Comparison of ENCODE assay signal across 13 cellular contexts in genomic region chr2:85935746-85936208, GRCh38. TPM values are rescaled to one million over a fixed set of nuclear protein-coding genes. Genes with fewer than 3 reads are reported as not detected.
DNase-seq lines count a peak whose midpoint lies in the region; ATAC-seq and TF ChIP-seq lines count a peak whose summit lies in the region.
"Had no signal": no experiment of that assay in that cellular context is flagged by ENCODE, and none has a peak within 500 bp of the region (broad histone marks: within the 10 kb centered on the region; RNA-seq: fewer than 3 reads in every experiment).

No MANE protein-coding gene starts in this region.

- H3K9me3 ChIP-seq in iPS-18a (ENCODE audit: control insufficient read depth, low read depth, low read length), result no peaks in the 10 kb centered on the region
- H3K9me3 ChIP-seq: thoracic aorta had no signal

- H3K4me3 ChIP-seq in iPS-18a (ENCODE audit: low read length) (peak overlapping the region; percentile 21), urinary bladder (ENCODE audit: low read depth, low read length) (no peak overlapping the region)
- H3K4me3 ChIP-seq: thoracic aorta had no signal

- H3K36me3 Mint-ChIP-seq in WTC11, result no peaks in the 10 kb centered on the region
- H3K36me3 Mint-ChIP-seq in activated CD4-positive, alpha-beta memory T cell treated with anti-CD3 and anti-CD28 coated beads for 36 hours, result no peaks in the 10 kb centered on the region

- no peak overlapping the region; the same call in 1 of the 2 replicates for H3K27ac Mint-ChIP-seq in WTC11
- no peak overlapping the region for H3K27ac Mint-ChIP-seq in activated CD4-positive, alpha-beta memory T cell treated with anti-CD3 and anti-CD28 coated beads for 36 hours

- CTCF ChIA-PET in WTC11 (lab: Charles Lee), result interaction anchor here (0.8 to 1.0 kb wide), 2 partner anchors 97 to 108 kb away, joined by 3 read pairs; no protein-coding TSS in a partner anchor
- CTCF ChIA-PET in activated CD4-positive, alpha-beta memory T cell treated with anti-CD3 and anti-CD28 coated beads for 36 hours (lab: Charles Lee), result no interaction called here

- ATAC-seq in WTC11, result peak; percentile 95

- no peaks in the 10 kb centered on the region for H3K36me3 ChIP-seq in iPS-18a (ENCODE audit: control insufficient read depth, low read depth, low read length)
- H3K36me3 ChIP-seq in urinary bladder (ENCODE audit: insufficient read depth), result no peaks in the 10 kb centered on the region
- H3K36me3 ChIP-seq: thoracic aorta had no signal

- H3K4me3 Mint-ChIP-seq in WTC11, result no peak overlapping the region
- H3K4me3 Mint-ChIP-seq in activated CD4-positive, alpha-beta memory T cell treated with anti-CD3 and anti-CD28 coated beads for 36 hours, result no peak overlapping the region

- POLR2A ChIA-PET in WTC11 (lab: Charles Lee), result interaction anchor here (1.0 kb wide), 1 partner anchor 32 kb away, joined by 3 read pairs; no protein-coding TSS in a partner anchor
- POLR2A ChIA-PET in activated CD4-positive, alpha-beta memory T cell treated with anti-CD3 and anti-CD28 coated beads for 36 hours (lab: Charles Lee), result interaction anchor here (1.0 kb wide), 1 partner anchor 18 kb away, joined by 3 read pairs; no protein-coding TSS in a partner anchor

- WGBS in urinary bladder, result 58% methylated on average over 3 of the region's 3 CpGs

- intact Hi-C loops in activated CD4-positive, alpha-beta memory T cell treated with anti-CD3 and anti-CD28 coated beads for 36 hours (cut with micrococcal nuclease), result no loop called here

- H3K4me1 Mint-ChIP-seq in WTC11, result peaks cover 12% of the 10 kb centered on the region
- peaks cover 14% of the 10 kb centered on the region for H3K4me1 Mint-ChIP-seq in activated CD4-positive, alpha-beta memory T cell treated with anti-CD3 and anti-CD28 coated beads for 36 hours (ENCODE audit: low read depth)

- peak; percentile 61 for DNase-seq in HT1080 (ENCODE audit: low read depth)
- peak; percentile 30 for DNase-seq in WTC11 (ENCODE audit: low spot score)
- no peak for DNase-seq in NCI-H2196 (lab: John Stamatoyannopoulos, UW; ENCODE audit: unreplicated experiment)
- no peak for DNase-seq in stimulated activated CD4-positive, alpha-beta T cell treated with anti-CD3 and anti-CD28 coated beads, Interleukin-4, amount 100 ng/mL, for 1 hour
- DNase-seq in activated CD4-positive, alpha-beta memory T cell treated with anti-CD3 and anti-CD28 coated beads for 36 hours, result no peak
- no peak for DNase-seq in activated gamma-delta T cell (lab: John Stamatoyannopoulos, UW)
- DNase-seq: activated naive CD4-positive, alpha-beta T cell treated with anti-CD3 and anti-CD28 coated beads, Interleukin-2, amount 50 U/mL, for 16 hours; NCI-H1105; stimulated activated CD4-positive, alpha-beta T cell treated with anti-CD3 and anti-CD28 coated beads, Interleukin-15, amount 100 ng/mL, for 24 hours; T-helper 9 cell had no signal

- H3K27me3 Mint-ChIP-seq in WTC11 (ENCODE audit: low read depth), result no peaks in the 10 kb centered on the region
- H3K27me3 Mint-ChIP-seq in activated CD4-positive, alpha-beta memory T cell treated with anti-CD3 and anti-CD28 coated beads for 36 hours, result no peaks in the 10 kb centered on the region

- no peak overlapping the region for H3K27ac ChIP-seq in iPS-18a (ENCODE audit: low read length)
- H3K27ac ChIP-seq in urinary bladder (ENCODE audit: low read depth), result peak overlapping the region; percentile 41
- H3K27ac ChIP-seq: thoracic aorta had no signal

- no peaks in the 10 kb centered on the region for H3K27me3 ChIP-seq in iPS-18a (ENCODE audit: control insufficient read depth, insufficient read depth, low read length)

- H3K4me1 ChIP-seq in iPS-18a (ENCODE audit: control insufficient read depth, low read depth, low read length) (peaks cover 14% of the 10 kb centered on the region), urinary bladder (ENCODE audit: insufficient read depth) (no peaks in the 10 kb centered on the region)

- TF ChIP-seq CTCF in WTC11 (IDR thresholded peaks at IDR 0.05), result no peak

- H3K9ac ChIP-seq in iPS-18a (ENCODE audit: low read length), result no peak overlapping the region

- H3K9me3 Mint-ChIP-seq in WTC11, result peaks cover 10% of the 10 kb centered on the region; the same call in 1 of the 2 replicates
- no peaks in the 10 kb centered on the region for H3K9me3 Mint-ChIP-seq in activated CD4-positive, alpha-beta memory T cell treated with anti-CD3 and anti-CD28 coated beads for 36 hours

TF ChIP-seq in WTC11, 78 proteins besides CTCF, POLR2A, EP300 and RAD21 (continues in another document):
- TF ChIP-seq ZNF138 (CRISPR knock-in tag; conservative IDR thresholded peaks at IDR 0.05) (no peak), AR (CRISPR knock-in tag; IDR thresholded peaks at IDR 0.05) (no peak), ATF6 (CRISPR knock-in tag; IDR thresholded peaks at IDR 0.05) (no peak), ATF2 (CRISPR knock-in tag; IDR thresholded peaks at IDR 0.05; ENCODE audit: borderline replicate concordance, low read depth) (no peak), FOXP1 (CRISPR knock-in tag; IDR thresholded peaks at IDR 0.05; ENCODE audit: borderline replicate concordance) (no peak), E2F5 (CRISPR knock-in tag; IDR thresholded peaks at IDR 0.05) (no peak), ZNF671 (CRISPR knock-in tag; IDR thresholded peaks at IDR 0.05) (no peak), KAT7 (CRISPR knock-in tag; IDR thresholded peaks at IDR 0.05; ENCODE audit: borderline replicate concordance) (no peak), MXD4 (CRISPR knock-in tag; IDR thresholded peaks at IDR 0.05; ENCODE audit: borderline replicate concordance) (no peak), TEAD1 (CRISPR knock-in tag; IDR thresholded peaks at IDR 0.05) (no peak)

RNA-seq across cellular contexts. Expression of gene ST3GAL5, which starts 47.0 kb away (rescaled TPM):
- 1.2 TPM in 2 replicates for total RNA-seq in HT1080 (2014; rRNA removed; shearing (Covaris generic))
- 2.0 and 2.9 TPM in 2 replicates for polyA plus RNA-seq in HT1080 (2015; cell fraction: cytosol; rRNA removed)
- 2.4 and 2.5 TPM in 2 replicates for polyA plus RNA-seq in HT1080 (2015; cell fraction: nucleus; rRNA removed)
- total RNA-seq in WTC11 (2021) (5.9 to 6.8 TPM (median 6.2 TPM) in 3 replicates), urinary bladder (59.4 TPM)
- polyA plus RNA-seq in urinary bladder, result 31.1 TPM
- total RNA-seq in activated CD4-positive, alpha-beta memory T cell treated with anti-CD3 and anti-CD28 coated beads for 36 hours, result 10 to 100 TPM in 1 of 2 experiments, 1 to 10 TPM in 1; 9.6 to 11.5 TPM

Comparison
In these comparisons a context has a peak if more than half of its experiments do, and no peak if none do; other contexts are left out.
1. DNase-seq: peak in HT1080 (single experiment) and WTC11 (single experiment); none in NCI-H2196 (single experiment), stimulated activated CD4-positive, alpha-beta T cell treated with anti-CD3 and anti-CD28 coated beads, Interleukin-4, amount 100 ng/mL, for 1 hour (single experiment), activated CD4-positive, alpha-beta memory T cell treated with anti-CD3 and anti-CD28 coated beads for 36 hours (single experiment) and activated gamma-delta T cell (single experiment).